ENCODE assay signal across 25 cellular contexts in genomic region chr19:19010551-19010950, GRCh38.
"Had no signal": no experiment of that assay in that cellular context is flagged by ENCODE, and none has a peak within 500 bp of the region (broad histone marks: within the 10 kb centered on the region; RNA-seq: fewer than 3 reads in every experiment).

No MANE protein-coding gene starts in this region.

- H3K27me3 Mint-ChIP-seq: progenitor cell of endocrine pancreas had no signal

- H3K4me1 Mint-ChIP-seq: endodermal cell, nephron, neural progenitor cell had no signal

- H3K4me3 Mint-ChIP-seq: endodermal cell, nephron, neural progenitor cell had no signal

- DNase-seq: dorsolateral prefrontal cortex; effector CD4-positive, alpha-beta T cell; endodermal cell; foreskin keratinocyte; glutamatergic neuron; heart right ventricle; hippocampal formation; islet precursor cell; kidney glomerular epithelial cell; left colon; left ventricle myocardium inferior; mammary epithelial cell; mesendoderm; midbrain; right lobe of liver; small intestine; stimulated activated CD4-positive, alpha-beta T cell treated with anti-CD3 and anti-CD28 coated beads, Interleukin-15, amount 100 ng/mL, for 24 hours; stimulated activated CD4-positive, alpha-beta T cell treated with anti-CD3 and anti-CD28 coated beads, Interleukin-2, amount 100 ng/mL, for 48 hours; stimulated activated naive CD4-positive, alpha-beta T cell treated with Interleukin-2 at 50 U/mL for 16 hours; stomach; thyroid gland; trophoblast cell had no signal

- ATAC-seq: foreskin keratinocyte, heart right ventricle, left colon, right lobe of liver had no signal

- H3K9me3 Mint-ChIP-seq: endodermal cell, nephron, neural progenitor cell had no signal

- H3K27ac Mint-ChIP-seq: endodermal cell, nephron, neural progenitor cell, progenitor cell of endocrine pancreas had no signal
